ENCODE assay signal across 13 cellular contexts in the genomic region with DNA sequence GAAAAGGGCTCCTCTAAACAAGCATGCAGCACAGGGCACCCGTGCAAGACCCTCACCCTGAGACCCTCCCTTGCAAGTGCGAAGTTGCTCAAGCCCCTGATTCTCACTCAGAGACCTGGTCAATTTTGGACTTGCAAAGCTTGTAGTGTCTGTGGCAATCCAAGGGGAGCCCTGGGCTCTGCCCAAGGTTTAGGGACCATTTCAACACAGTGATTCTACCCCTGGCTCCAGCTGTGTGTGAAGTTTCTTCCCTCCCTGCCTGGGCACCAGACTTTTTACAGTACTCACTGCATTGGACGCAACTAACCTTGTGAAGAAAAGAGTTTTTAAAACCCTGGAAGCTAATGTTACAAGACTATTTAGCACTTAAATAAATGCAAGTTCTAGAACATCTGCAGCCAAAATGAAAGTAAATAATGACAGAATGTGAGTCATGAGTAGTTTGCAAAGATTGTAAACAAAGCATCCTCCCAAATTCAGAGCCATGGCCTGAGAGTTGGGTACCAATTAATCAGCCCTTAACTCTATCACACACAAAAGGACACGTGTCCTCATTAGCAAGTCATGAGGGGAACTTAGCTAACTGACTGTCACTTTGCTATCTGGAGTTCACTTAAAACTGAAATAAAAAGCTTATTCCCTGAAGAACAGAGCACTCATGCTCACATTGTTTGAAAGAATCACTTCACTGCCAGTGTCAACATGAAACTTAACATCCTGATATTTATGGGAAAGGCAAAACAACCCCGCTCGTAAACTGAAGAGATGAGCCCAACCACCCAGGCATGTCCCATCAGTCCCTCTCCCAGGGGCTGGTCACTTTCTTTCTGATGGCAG. TPM values are rescaled to one million over a fixed set of nuclear protein-coding genes. Genes with fewer than 3 reads are reported as not detected.
DNase-seq lines count a peak whose midpoint lies in the region; ATAC-seq and TF ChIP-seq lines count a peak whose summit lies in the region.
"Had no signal": no experiment of that assay in that cellular context is flagged by ENCODE, and none has a peak within 500 bp of the region (broad histone marks: within the 10 kb centered on the region; RNA-seq: fewer than 3 reads in every experiment).

No MANE protein-coding gene starts in this region.

- no peaks in the 10 kb centered on the region for H3K36me3 ChIP-seq in lower lobe of right lung
- H3K36me3 ChIP-seq: breast epithelium had no signal

- POLR2A ChIA-PET in activated CD8-positive, alpha-beta T cell treated with anti-CD3 and anti-CD28 coated beads for 36 hours (lab: Charles Lee), result interaction anchor here (0.6 to 2.1 kb wide), 4 partner anchors 16 to 96 kb away, joined by 3 to 6 read pairs (median 3); a partner anchor contains a TSS

- H3K4me1 ChIP-seq in lower lobe of right lung, result peaks cover 20% of the 10 kb centered on the region

- H3K27me3 Mint-ChIP-seq in stimulated activated naive CD8-positive, alpha-beta T cell treated with anti-CD3 and anti-CD28 coated beads, Interleukin-15, Interleukin-2, amounts not matched to agents 100 ng/mL and 50 ng/mL, for 24 hours, result no peaks in the 10 kb centered on the region
- no peaks in the 10 kb centered on the region for H3K27me3 Mint-ChIP-seq in stimulated activated naive CD8-positive, alpha-beta T cell treated with anti-CD3 and anti-CD28 coated beads, Interleukin-15, amount 100 ng/mL, for 72 hours
- no peaks in the 10 kb centered on the region for H3K27me3 Mint-ChIP-seq in activated CD8-positive, alpha-beta T cell treated with anti-CD3 and anti-CD28 coated beads for 36 hours

- H3K9me3 ChIP-seq in lower lobe of right lung, result no peaks in the 10 kb centered on the region
- H3K9me3 ChIP-seq: breast epithelium had no signal

- H3K4me3 Mint-ChIP-seq in stimulated activated naive CD8-positive, alpha-beta T cell treated with anti-CD3 and anti-CD28 coated beads, Interleukin-15, Interleukin-2, amounts not matched to agents 100 ng/mL and 50 ng/mL, for 24 hours, result no peak overlapping the region
- H3K4me3 Mint-ChIP-seq in stimulated activated naive CD8-positive, alpha-beta T cell treated with anti-CD3 and anti-CD28 coated beads, Interleukin-15, amount 100 ng/mL, for 72 hours, result peak overlapping the region in 1 of 2 donors; percentile 4
- H3K4me3 Mint-ChIP-seq in activated CD8-positive, alpha-beta T cell treated with anti-CD3 and anti-CD28 coated beads for 36 hours, result no peak overlapping the region
- H3K4me3 Mint-ChIP-seq: H9, mesothelial cell of epicardium had no signal

- H3K27me3 ChIP-seq in lower lobe of right lung (ENCODE audit: low read depth), result no peaks in the 10 kb centered on the region
- H3K27me3 ChIP-seq: breast epithelium had no signal

- H3K4me1 Mint-ChIP-seq in stimulated activated naive CD8-positive, alpha-beta T cell treated with anti-CD3 and anti-CD28 coated beads, Interleukin-15, Interleukin-2, amounts not matched to agents 100 ng/mL and 50 ng/mL, for 24 hours (ENCODE audit: low read depth), result peaks cover 82% of the 10 kb centered on the region
- H3K4me1 Mint-ChIP-seq in stimulated activated naive CD8-positive, alpha-beta T cell treated with anti-CD3 and anti-CD28 coated beads, Interleukin-15, amount 100 ng/mL, for 72 hours, result peaks cover 92% of the 10 kb centered on the region
- H3K4me1 Mint-ChIP-seq in activated CD8-positive, alpha-beta T cell treated with anti-CD3 and anti-CD28 coated beads for 36 hours (ENCODE audit: low read depth), result peaks cover 79% of the 10 kb centered on the region

- H3K4me3 ChIP-seq in lower lobe of right lung, result no peak overlapping the region
- H3K4me3 ChIP-seq: breast epithelium had no signal

- no peak for TF ChIP-seq CTCF in activated CD8-positive, alpha-beta T cell treated with anti-CD3 and anti-CD28 coated beads for 36 hours (IDR thresholded peaks at IDR 0.05)
- TF ChIP-seq CTCF in lower lobe of right lung (IDR thresholded peaks at IDR 0.05), result no peak

- H3K27ac ChIP-seq in lower lobe of right lung, result peak overlapping the region; percentile 24

- no peak for DNase-seq in stimulated activated naive CD8-positive, alpha-beta T cell treated with anti-CD3 and anti-CD28 coated beads, Interleukin-15, amount 100 ng/mL, for 72 hours
- no peak for DNase-seq in activated CD8-positive, alpha-beta T cell treated with anti-CD3 and anti-CD28 coated beads for 36 hours
- no peak for DNase-seq in lower lobe of right lung
- no peak for DNase-seq in SIG-M5 (lab: John Stamatoyannopoulos, UW)
- DNase-seq: activated CD4-positive, alpha-beta T cell treated with anti-CD3 and anti-CD28 coated beads for 1 hour; H9; NCI-H1105 treated with DMSO at 0.1 percent for 48 hours had no signal

- peaks cover 20% of the 10 kb centered on the region for H3K36me3 Mint-ChIP-seq in stimulated activated naive CD8-positive, alpha-beta T cell treated with anti-CD3 and anti-CD28 coated beads, Interleukin-15, Interleukin-2, amounts not matched to agents 100 ng/mL and 50 ng/mL, for 24 hours (ENCODE audit: low read depth)
- H3K36me3 Mint-ChIP-seq in activated CD8-positive, alpha-beta T cell treated with anti-CD3 and anti-CD28 coated beads for 36 hours (ENCODE audit: low read depth), result peaks cover 22% of the 10 kb centered on the region
- H3K36me3 Mint-ChIP-seq: mesothelial cell of epicardium had no signal

- intact Hi-C loops in activated CD8-positive, alpha-beta T cell treated with anti-CD3 and anti-CD28 coated beads for 36 hours (cut with micrococcal nuclease), result no loop called here
- intact Hi-C loops in lower lobe of right lung (cut with DNase I), result no loop called here

- H3K9me3 Mint-ChIP-seq in stimulated activated naive CD8-positive, alpha-beta T cell treated with anti-CD3 and anti-CD28 coated beads, Interleukin-15, Interleukin-2, amounts not matched to agents 100 ng/mL and 50 ng/mL, for 24 hours, result no peaks in the 10 kb centered on the region
- H3K9me3 Mint-ChIP-seq in stimulated activated naive CD8-positive, alpha-beta T cell treated with anti-CD3 and anti-CD28 coated beads, Interleukin-15, amount 100 ng/mL, for 72 hours, result no peaks in the 10 kb centered on the region
- H3K9me3 Mint-ChIP-seq in activated CD8-positive, alpha-beta T cell treated with anti-CD3 and anti-CD28 coated beads for 36 hours, result no peaks in the 10 kb centered on the region
- H3K9me3 Mint-ChIP-seq: H9, mesothelial cell of epicardium had no signal

- CTCF ChIA-PET in activated CD8-positive, alpha-beta T cell treated with anti-CD3 and anti-CD28 coated beads for 36 hours (lab: Charles Lee), result interaction anchor here (0.8 to 2.2 kb wide), 7 partner anchors 48 to 296 kb away, joined by 3 to 10 read pairs (median 3); a partner anchor contains a TSS

- no peak for ATAC-seq in stimulated activated naive CD8-positive, alpha-beta T cell treated with anti-CD3 and anti-CD28 coated beads, Interleukin-15, amount 100 ng/mL, for 72 hours
- no peak for ATAC-seq in activated CD8-positive, alpha-beta T cell treated with anti-CD3 and anti-CD28 coated beads for 36 hours
- no peak for ATAC-seq in lower lobe of right lung
- ATAC-seq in HG03342 (IDR thresholded peaks at IDR 0.05; ENCODE audit: unreplicated experiment), result no peak
- no peak for ATAC-seq in GM18867 (IDR thresholded peaks at IDR 0.05; ENCODE audit: unreplicated experiment)
- no peak for ATAC-seq in GM19351 (IDR thresholded peaks at IDR 0.05; ENCODE audit: unreplicated experiment)

- peak overlapping the region; percentile 71 for H3K27ac Mint-ChIP-seq in stimulated activated naive CD8-positive, alpha-beta T cell treated with anti-CD3 and anti-CD28 coated beads, Interleukin-15, Interleukin-2, amounts not matched to agents 100 ng/mL and 50 ng/mL, for 24 hours
- peak overlapping the region in 1 of 2 donors; percentile 36 for H3K27ac Mint-ChIP-seq in stimulated activated naive CD8-positive, alpha-beta T cell treated with anti-CD3 and anti-CD28 coated beads, Interleukin-15, amount 100 ng/mL, for 72 hours
- peak overlapping the region; percentile 65 for H3K27ac Mint-ChIP-seq in activated CD8-positive, alpha-beta T cell treated with anti-CD3 and anti-CD28 coated beads for 36 hours
- H3K27ac Mint-ChIP-seq: H9, mesothelial cell of epicardium had no signal

RNA-seq across cellular contexts. Expression of a gene that starts 48.1 kb away (rescaled TPM):
- total RNA-seq in activated CD8-positive, alpha-beta T cell treated with anti-CD3 and anti-CD28 coated beads for 36 hours, result 100 to 1,000 TPM; 207 to 220 TPM
- 47.3 TPM for total RNA-seq in lower lobe of right lung
